34 cellular contexts compared by ENCODE assay signal in genomic region chr21:25710550-25710949, GRCh38.
"Had no signal": no experiment of that assay in that cellular context is flagged by ENCODE, and none has a peak within 500 bp of the region (broad histone marks: within the 10 kb centered on the region; RNA-seq: fewer than 3 reads in every experiment).

No MANE protein-coding gene starts in this region.

- H3K27ac Mint-ChIP-seq: activated B cell treated with CpG ODN at 0.5 μM for 24 hours; activated CD4-positive, alpha-beta memory T cell treated with anti-CD3 and anti-CD28 coated beads for 36 hours; activated CD4-positive, alpha-beta T cell treated with anti-CD3 and anti-CD28 coated beads, Interleukin-2, amount 10 ng/mL, durations not matched to agents 7 days and 5 days; activated CD8-positive, alpha-beta T cell treated with anti-CD3 and anti-CD28 coated beads for 36 hours; activated naive CD4-positive, alpha-beta T cell treated with anti-CD3 and anti-CD28 coated beads, Interleukin-2, amount 10 ng/mL, durations not matched to agents 7 days and 5 days; activated naive CD4-positive, alpha-beta T cell treated with anti-CD3 and anti-CD28 coated beads, Interleukin-2, amount 50 U/mL, for 24 hours; activated naive CD8-positive, alpha-beta T cell; activated naive CD8-positive, alpha-beta T cell treated with anti-CD3 and anti-CD28 coated beads, Interleukin-2, amount 10 ng/mL, durations not matched to agents 7 days and 5 days; activated naive CD8-positive, alpha-beta T cell treated with anti-CD3 and anti-CD28 coated beads, Interleukin-2, amount 50 U/mL, for 24 hours; activated T-cell treated with anti-CD3 and anti-CD28 coated beads, Interleukin-2, amount 50 U/mL, for 72 hours; activated T-helper 1 cell treated with anti-CD3 and anti-CD28 coated beads, Interleukin-12 subunit alpha, Interleukin-12 subunit beta, Interleukin-2, Interleukin-4 antibody, amounts not matched to agents 30 ng/mL and 10 ng/mL and 1 ng/mL, durations not matched to agents 14 hours and 24 hours and 36 hours; activated T-helper 2 cell treated with anti-CD3 and anti-CD28 coated beads, Interferon-gamma antibody, Interleukin-2, Interleukin-4, amounts not matched to agents 10 μg/mL and 5 μg/mL and 100 μg/mL, durations not matched to agents 14 hours and 24 hours and 36 hours; T-cell; T-helper 2 cell treated with Interferon-gamma antibody and Interleukin-4, amounts not matched to agents 5 μg/mL and 100 μg/mL, for 36 hours had no signal

- H3K4me3 Mint-ChIP-seq: activated B cell treated with CpG ODN at 0.5 μM for 24 hours; activated CD4-positive, alpha-beta memory T cell treated with anti-CD3 and anti-CD28 coated beads for 36 hours; activated CD4-positive, alpha-beta T cell treated with anti-CD3 and anti-CD28 coated beads, Interleukin-2, amount 10 ng/mL, durations not matched to agents 7 days and 5 days; activated CD8-positive, alpha-beta T cell treated with anti-CD3 and anti-CD28 coated beads for 36 hours; activated naive CD4-positive, alpha-beta T cell treated with anti-CD3 and anti-CD28 coated beads, Interleukin-2, amount 10 ng/mL, durations not matched to agents 7 days and 5 days; activated naive CD4-positive, alpha-beta T cell treated with anti-CD3 and anti-CD28 coated beads, Interleukin-2, amount 50 U/mL, for 24 hours; activated naive CD8-positive, alpha-beta T cell; activated naive CD8-positive, alpha-beta T cell treated with anti-CD3 and anti-CD28 coated beads, Interleukin-2, amount 10 ng/mL, durations not matched to agents 7 days and 5 days; activated naive CD8-positive, alpha-beta T cell treated with anti-CD3 and anti-CD28 coated beads, Interleukin-2, amount 50 U/mL, for 24 hours; activated T-cell treated with anti-CD3 and anti-CD28 coated beads, Interleukin-2, amount 50 U/mL, for 4 hours; activated T-cell treated with anti-CD3 and anti-CD28 coated beads, Interleukin-2, amount 50 U/mL, for 72 hours; activated T-helper 1 cell treated with anti-CD3 and anti-CD28 coated beads, Interleukin-12 subunit alpha, Interleukin-12 subunit beta, Interleukin-2, Interleukin-4 antibody, amounts not matched to agents 30 ng/mL and 10 ng/mL and 1 ng/mL, durations not matched to agents 14 hours and 24 hours and 36 hours; brain; central memory CD8-positive, alpha-beta T cell; T-cell; T-helper 2 cell treated with Interferon-gamma antibody and Interleukin-4, amounts not matched to agents 5 μg/mL and 100 μg/mL, for 36 hours had no signal

- H3K36me3 Mint-ChIP-seq: activated CD4-positive, alpha-beta memory T cell treated with anti-CD3 and anti-CD28 coated beads for 36 hours; activated naive CD4-positive, alpha-beta T cell treated with anti-CD3 and anti-CD28 coated beads, Interleukin-2, amount 50 U/mL, for 24 hours; activated naive CD8-positive, alpha-beta T cell; activated naive CD8-positive, alpha-beta T cell treated with anti-CD3 and anti-CD28 coated beads, Interleukin-2, amount 10 ng/mL, durations not matched to agents 7 days and 5 days; T-cell had no signal

- H3K4me1 Mint-ChIP-seq: activated B cell treated with CpG ODN at 0.5 μM for 24 hours; activated CD4-positive, alpha-beta T cell treated with anti-CD3 and anti-CD28 coated beads, Interleukin-2, amount 10 ng/mL, durations not matched to agents 7 days and 5 days; activated naive CD4-positive, alpha-beta T cell treated with anti-CD3 and anti-CD28 coated beads, Interleukin-2, amount 10 ng/mL, durations not matched to agents 7 days and 5 days; activated naive CD4-positive, alpha-beta T cell treated with anti-CD3 and anti-CD28 coated beads, Interleukin-2, amount 50 U/mL, for 24 hours; activated naive CD8-positive, alpha-beta T cell treated with anti-CD3 and anti-CD28 coated beads, Interleukin-2, amount 50 U/mL, for 24 hours; brain; central memory CD8-positive, alpha-beta T cell; T-cell had no signal

- DNase-seq: activated B cell treated with CpG ODN at 0.5 μM for 24 hours; activated CD4-positive, alpha-beta memory T cell treated with anti-CD3 and anti-CD28 coated beads for 36 hours; activated CD4-positive, alpha-beta T cell treated with anti-CD3 and anti-CD28 coated beads for 4 hours; activated CD4-positive, alpha-beta T cell treated with anti-CD3 and anti-CD28 coated beads, Interleukin-2, amount 10 ng/mL, durations not matched to agents 7 days and 5 days; activated CD4-positive, alpha-beta T cell treated with anti-CD3 and anti-CD28 coated beads, Interleukin-2, amount 50 U/mL, for 4 hours; activated CD4-positive, CD25-positive, alpha-beta regulatory T cell treated with anti-CD3 and anti-CD28 coated beads, Interleukin-2, amount 50 U/mL, for 72 hours; activated CD8-positive, alpha-beta memory T cell treated with anti-CD3 and anti-CD28 coated beads, Interleukin-2, amount 50 U/mL, for 4 hours; activated CD8-positive, alpha-beta T cell treated with anti-CD3 and anti-CD28 coated beads for 36 hours; activated effector memory CD4-positive, alpha-beta T cell treated with Interleukin-2 at 50 U/mL for 16 hours; activated gamma-delta T cell; activated naive CD4-positive, alpha-beta T cell treated with anti-CD3 and anti-CD28 coated beads, Interleukin-2, amount 10 ng/mL, durations not matched to agents 7 days and 5 days; activated naive CD4-positive, alpha-beta T cell treated with Interleukin-2 at 50 U/mL for 16 hours; activated naive CD8-positive, alpha-beta T cell treated with anti-CD3 and anti-CD28 coated beads, Interleukin-2, amount 10 ng/mL, durations not matched to agents 7 days and 5 days; activated naive CD8-positive, alpha-beta T cell treated with anti-CD3 and anti-CD28 coated beads, Interleukin-2, amount 50 U/mL, for 24 hours; activated T-cell treated with anti-CD3 and anti-CD28 coated beads for 4 hours; activated T-cell treated with anti-CD3 and anti-CD28 coated beads, Interleukin-2, amount 50 U/mL, for 1 hour; activated T-cell treated with anti-CD3 and anti-CD28 coated beads, Interleukin-2, amount 50 U/mL, for 4 hours; activated T-cell treated with anti-CD3 and anti-CD28 coated beads, Interleukin-2, amount 50 U/mL, for 72 hours; amygdala; anterior cingulate cortex; caudate nucleus; cerebellar nuclear complex; SW 1271; T-cell; T-helper 2 cell; T-helper 9 cell had no signal

- H3K9me3 Mint-ChIP-seq: activated B cell treated with CpG ODN at 0.5 μM for 24 hours; activated CD4-positive, alpha-beta memory T cell treated with anti-CD3 and anti-CD28 coated beads for 36 hours; activated CD4-positive, alpha-beta T cell treated with anti-CD3 and anti-CD28 coated beads, Interleukin-2, amount 10 ng/mL, durations not matched to agents 7 days and 5 days; activated CD8-positive, alpha-beta T cell treated with anti-CD3 and anti-CD28 coated beads for 36 hours; activated naive CD4-positive, alpha-beta T cell treated with anti-CD3 and anti-CD28 coated beads, Interleukin-2, amount 10 ng/mL, durations not matched to agents 7 days and 5 days; activated naive CD4-positive, alpha-beta T cell treated with anti-CD3 and anti-CD28 coated beads, Interleukin-2, amount 50 U/mL, for 24 hours; activated naive CD8-positive, alpha-beta T cell treated with anti-CD3 and anti-CD28 coated beads, Interleukin-2, amount 10 ng/mL, durations not matched to agents 7 days and 5 days; activated naive CD8-positive, alpha-beta T cell treated with anti-CD3 and anti-CD28 coated beads, Interleukin-2, amount 50 U/mL, for 24 hours; activated T-cell treated with anti-CD3 and anti-CD28 coated beads, Interleukin-2, amount 50 U/mL, for 4 hours; activated T-cell treated with anti-CD3 and anti-CD28 coated beads, Interleukin-2, amount 50 U/mL, for 72 hours; activated T-helper 1 cell treated with anti-CD3 and anti-CD28 coated beads, Interleukin-12 subunit alpha, Interleukin-12 subunit beta, Interleukin-2, Interleukin-4 antibody, amounts not matched to agents 30 ng/mL and 10 ng/mL and 1 ng/mL, durations not matched to agents 14 hours and 24 hours and 36 hours; activated T-helper 2 cell treated with anti-CD3 and anti-CD28 coated beads, Interferon-gamma antibody, Interleukin-2, Interleukin-4, amounts not matched to agents 10 μg/mL and 5 μg/mL and 100 μg/mL, durations not matched to agents 14 hours and 24 hours and 36 hours; brain; central memory CD8-positive, alpha-beta T cell; T-cell; T-helper 2 cell treated with Interferon-gamma antibody and Interleukin-4, amounts not matched to agents 5 μg/mL and 100 μg/mL, for 36 hours had no signal

- H3K9me3 ChIP-seq: ascending aorta had no signal

- H3K27me3 Mint-ChIP-seq: activated B cell treated with CpG ODN at 0.5 μM for 24 hours; activated CD4-positive, alpha-beta memory T cell treated with anti-CD3 and anti-CD28 coated beads for 36 hours; activated CD4-positive, alpha-beta T cell treated with anti-CD3 and anti-CD28 coated beads, Interleukin-2, amount 10 ng/mL, durations not matched to agents 7 days and 5 days; activated CD8-positive, alpha-beta T cell treated with anti-CD3 and anti-CD28 coated beads for 36 hours; activated naive CD4-positive, alpha-beta T cell treated with anti-CD3 and anti-CD28 coated beads, Interleukin-2, amount 10 ng/mL, durations not matched to agents 7 days and 5 days; activated naive CD4-positive, alpha-beta T cell treated with anti-CD3 and anti-CD28 coated beads, Interleukin-2, amount 50 U/mL, for 24 hours; activated naive CD8-positive, alpha-beta T cell; activated naive CD8-positive, alpha-beta T cell treated with anti-CD3 and anti-CD28 coated beads, Interleukin-2, amount 10 ng/mL, durations not matched to agents 7 days and 5 days; activated naive CD8-positive, alpha-beta T cell treated with anti-CD3 and anti-CD28 coated beads, Interleukin-2, amount 50 U/mL, for 24 hours; central memory CD8-positive, alpha-beta T cell; T-cell had no signal

- ATAC-seq: activated CD8-positive, alpha-beta T cell treated with anti-CD3 and anti-CD28 coated beads for 36 hours; activated naive CD8-positive, alpha-beta T cell treated with anti-CD3 and anti-CD28 coated beads, Interleukin-2, amount 50 U/mL, for 24 hours; activated T-cell treated with anti-CD3 and anti-CD28 coated beads, Interleukin-2, amount 50 U/mL, for 4 hours; T-cell had no signal
